1 cellular context compared by ENCODE assay signal in genomic region chr16:5446623-5447240, GRCh38.
A peak's percentile ranks its signal among the peaks of the same experiment; 100 is the strongest.
TF ChIP-seq lines count a peak whose summit lies in the region.

No MANE protein-coding gene starts in this region.

TF ChIP-seq in HepG2, 621 proteins besides CTCF, POLR2A, EP300 and RAD21:
- TF ChIP-seq, protein P1, sequence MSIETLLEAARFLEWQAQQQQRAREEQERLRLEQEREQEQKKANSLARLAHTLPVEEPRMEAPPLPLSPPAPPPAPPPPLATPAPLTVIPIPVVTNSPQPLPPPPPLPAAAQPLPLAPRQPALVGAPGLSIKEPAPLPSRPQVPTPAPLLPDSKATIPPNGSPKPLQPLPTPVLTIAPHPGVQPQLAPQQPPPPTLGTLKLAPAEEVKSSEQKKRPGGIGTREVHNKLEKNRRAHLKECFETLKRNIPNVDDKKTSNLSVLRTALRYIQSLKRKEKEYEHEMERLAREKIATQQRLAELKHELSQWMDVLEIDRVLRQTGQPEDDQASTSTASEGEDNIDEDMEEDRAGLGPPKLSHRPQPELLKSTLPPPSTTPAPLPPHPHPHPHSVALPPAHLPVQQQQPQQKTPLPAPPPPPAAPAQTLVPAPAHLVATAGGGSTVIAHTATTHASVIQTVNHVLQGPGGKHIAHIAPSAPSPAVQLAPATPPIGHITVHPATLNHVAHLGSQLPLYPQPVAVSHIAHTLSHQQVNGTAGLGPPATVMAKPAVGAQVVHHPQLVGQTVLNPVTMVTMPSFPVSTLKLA (IDR thresholded peaks at IDR 0.05), result peak; percentile 97
- TF ChIP-seq SRY (CRISPR knock-in tag; IDR thresholded peaks at IDR 0.05), result no peak
